Comparison of ENCODE assay signal across 14 cellular contexts in genomic region chr2:11346129-11346528, GRCh38. TPM values are rescaled to one million over a fixed set of nuclear protein-coding genes. Genes with fewer than 3 reads are reported as not detected.
DNase-seq lines count a peak whose midpoint lies in the region; ATAC-seq and TF ChIP-seq lines count a peak whose summit lies in the region.
"Had no signal": no experiment of that assay in that cellular context is flagged by ENCODE, and none has a peak within 500 bp of the region (broad histone marks: within the 10 kb centered on the region; RNA-seq: fewer than 3 reads in every experiment).

No MANE protein-coding gene starts in this region.

- H3K4me3 ChIP-seq in body of pancreas, result no peak overlapping the region
- no peak overlapping the region for H3K4me3 ChIP-seq in muscle layer of colon (ENCODE audit: low read depth in 1 of 2, low read length in 2 of 2)
- H3K4me3 ChIP-seq in tibial nerve, result no peak overlapping the region

- no peak overlapping the region for H3K9ac ChIP-seq in muscle layer of colon (ENCODE audit: low read length)

- ATAC-seq in body of pancreas (no peak), GM18907 (IDR thresholded peaks at IDR 0.05; ENCODE audit: unreplicated experiment) (no peak), GM21526 (IDR thresholded peaks at IDR 0.05; ENCODE audit: low FRiP score, unreplicated experiment) (no peak)
- ATAC-seq: natural killer cell treated with Interleukin-12 subunit alpha and Interleukin-12 subunit beta and Interleukin-15 and Interleukin-18, amount 100 ng/mL, for 72 hours had no signal

- whole genome bisulfite sequencing in body of pancreas, 2 donors, result 89 to 91% methylated on average over 3 of the region's 3 CpGs
- 88 to 91% methylated on average over 3 of the region's 3 CpGs for WGBS in tibial nerve, 2 donors

- peak; percentile 16 for DNase-seq in DMS 273 (lab: John Stamatoyannopoulos, UW; ENCODE audit: unreplicated experiment)
- DNase-seq in DMS 273 treated with DMSO at 0.1 percent for 48 hours (lab: John Stamatoyannopoulos, UW), result no peak
- no peak for DNase-seq in body of pancreas
- DNase-seq in tibial nerve (ENCODE audit: low spot score in 2 of 2), result no peak
- no peak for DNase-seq in NCI-H446 treated with DMSO at 0.1 percent for 48 hours (lab: John Stamatoyannopoulos, UW)
- DNase-seq: activated CD4-positive, alpha-beta T cell treated with anti-CD3 and anti-CD28 coated beads for 48 hours; activated naive CD4-positive, alpha-beta T cell treated with Interleukin-2 at 50 U/mL for 16 hours; effector CD8-positive, alpha-beta T cell; stimulated activated CD4-positive, alpha-beta T cell treated with anti-CD3 and anti-CD28 coated beads, Interleukin-4, amount 100 ng/mL, for 24 hours had no signal

- TF ChIP-seq POLR2A in body of pancreas (IDR thresholded peaks at IDR 0.05) (no peak), tibial nerve (IDR thresholded peaks at IDR 0.05) (no peak)

- H3K36me3 ChIP-seq in body of pancreas (replicated peaks in 1 of 2; ENCODE audit: insufficient read depth in 1 of 2, low read depth in 2 of 2) (no peaks in the 10 kb centered on the region), muscle layer of colon (ENCODE audit: insufficient read depth, low read length) (no peaks in the 10 kb centered on the region), tibial nerve (no peaks in the 10 kb centered on the region)

- H3K27me3 ChIP-seq in body of pancreas (no peaks in the 10 kb centered on the region), muscle layer of colon (ENCODE audit: control insufficient read depth in 1 of 2, insufficient read depth in 2 of 2, low read length in 2 of 2) (no peaks in the 10 kb centered on the region), tibial nerve (no peaks in the 10 kb centered on the region)

- H3K4me1 ChIP-seq in body of pancreas (peaks cover 34% of the 10 kb centered on the region), muscle layer of colon (ENCODE audit: insufficient read depth, low read length) (peaks cover 16% of the 10 kb centered on the region), tibial nerve (peaks cover 0 to 25% (median 13%) of the 10 kb centered on the region in 4 donors)

- H3K27ac ChIP-seq in body of pancreas (peak overlapping the region in 3 of 4 donors; percentile 92 to 99 (median 97)), muscle layer of colon (ENCODE audit: low read depth, low read length) (peak overlapping the region; percentile 93), tibial nerve (peak overlapping the region; percentile 10 to 99 (median 98))
- H3K27ac ChIP-seq: 22Rv1 had no signal

- H3K9me3 ChIP-seq in body of pancreas, result no peaks in the 10 kb centered on the region
- H3K9me3 ChIP-seq in muscle layer of colon (ENCODE audit: low read length), result no peaks in the 10 kb centered on the region
- no peaks in the 10 kb centered on the region for H3K9me3 ChIP-seq in tibial nerve

- TF ChIP-seq EP300 in tibial nerve (IDR thresholded peaks at IDR 0.05), result no peak

- intact Hi-C loops in body of pancreas (cut with DNase I), result no loop called here

- TF ChIP-seq CTCF in body of pancreas (IDR thresholded peaks at IDR 0.05) (no peak), tibial nerve (IDR thresholded peaks at IDR 0.05) (no peak)

RNA-seq across cellular contexts. Expression of gene ROCK2, which starts 1.7 kb away (rescaled TPM):
- total RNA-seq in body of pancreas, result 10 to 100 TPM; 24.4 to 32.3 TPM
- 10 to 100 TPM; 56.4 to 81.6 (median 60.7) TPM for total RNA-seq in tibial nerve
